1 cellular context compared by ENCODE assay signal in genomic region chr2:223865124-223865523, GRCh38.
TF ChIP-seq lines count a peak whose summit lies in the region.

No MANE protein-coding gene starts in this region.

TF ChIP-seq in GM12878, 131 proteins besides CTCF, POLR2A, EP300 and RAD21 (continued from another document):
- TF ChIP-seq RELB (IDR thresholded peaks at IDR 0.05; ENCODE audit: low read depth) (no peak), SMAD1 (IDR thresholded peaks at IDR 0.05; ENCODE audit: low read depth, partially characterized antibody) (no peak), YY1 (IDR thresholded peaks at IDR 0.05; ENCODE audit: low read depth, low read length) (no peak), HDAC6 (IDR thresholded peaks at IDR 0.05; ENCODE audit: unreplicated experiment) (no peak), PML (IDR thresholded peaks at IDR 0.05; ENCODE audit: low read length) (no peak), CBFB (IDR thresholded peaks at IDR 0.05; ENCODE audit: low read depth) (no peak), E4F1 (IDR thresholded peaks at IDR 0.05; ENCODE audit: borderline replicate concordance, partially characterized antibody) (no peak), ATF7 (IDR thresholded peaks at IDR 0.05; ENCODE audit: low read depth) (no peak), TAF1 (IDR thresholded peaks at IDR 0.05; ENCODE audit: borderline replicate concordance, low read depth, low read length) (no peak), SUZ12 (IDR thresholded peaks at IDR 0.05; ENCODE audit: unreplicated experiment) (no peak), SMAD5 (IDR thresholded peaks at IDR 0.05; ENCODE audit: low read depth) (no peak), SKIL (IDR thresholded peaks at IDR 0.05; ENCODE audit: low read depth, poor library complexity, severe bottlenecking) (no peak), PBX3 (IDR thresholded peaks at IDR 0.05; ENCODE audit: insufficient replicate concordance, low read depth, low read length) (no peak), RELA (IDR thresholded peaks at IDR 0.05; ENCODE audit: borderline replicate concordance, partially characterized antibody) (no peak), FOXK2 (IDR thresholded peaks at IDR 0.05) (no peak)
TF ChIP-seq in GM12878: peak in this region for 0.
